ENCODE assay signal across 17 cellular contexts in genomic region chr16:87741700-87742415, GRCh38.
"Had no signal": no experiment of that assay in that cellular context is flagged by ENCODE, and none has a peak within 500 bp of the region (broad histone marks: within the 10 kb centered on the region; RNA-seq: fewer than 3 reads in every experiment).

No MANE protein-coding gene starts in this region.

- H3K4me2 ChIP-seq: smooth muscle cell had no signal

- DNase-seq: activated CD4-positive, alpha-beta T cell treated with anti-CD3 and anti-CD28 coated beads for 4 hours; activated CD8-positive, alpha-beta memory T cell treated with anti-CD3 and anti-CD28 coated beads for 24 hours; activated effector memory CD4-positive, alpha-beta T cell treated with Interleukin-2 at 50 U/mL for 16 hours; central memory CD4-positive, alpha-beta T cell; esophagus squamous epithelium; kidney; left lung; mammary epithelial cell; mucosa of descending colon; naive thymus-derived CD8-positive, alpha-beta T cell; right lobe of liver had no signal

- H3K9me3 Mint-ChIP-seq: naive thymus-derived CD8-positive, alpha-beta T cell had no signal

- H3K4me1 Mint-ChIP-seq: WTC11 had no signal

- ATAC-seq: left lung; mucosa of descending colon; naive thymus-derived CD8-positive, alpha-beta T cell; WTC11 had no signal

- H3K27me3 Mint-ChIP-seq: activated naive CD8-positive, alpha-beta T cell; brain; naive thymus-derived CD8-positive, alpha-beta T cell had no signal

- H3K4me3 Mint-ChIP-seq: activated naive CD8-positive, alpha-beta T cell; brain; naive thymus-derived CD8-positive, alpha-beta T cell; WTC11 had no signal

- H3K4me3 ChIP-seq: coronary artery, esophagus squamous epithelium, left lung, mucosa of descending colon, prostate gland, right lobe of liver, smooth muscle cell had no signal

- H3K9me3 ChIP-seq: esophagus squamous epithelium, left lung, mucosa of descending colon, prostate gland, right lobe of liver had no signal

- H3K36me3 ChIP-seq: prostate gland had no signal

- H3K27ac Mint-ChIP-seq: activated naive CD8-positive, alpha-beta T cell; WTC11 had no signal

- H3K4me1 ChIP-seq: left lung, prostate gland, right lobe of liver had no signal

- H3K27me3 ChIP-seq: esophagus squamous epithelium, left lung, right lobe of liver had no signal

- H3K27ac ChIP-seq: coronary artery, esophagus squamous epithelium, left lung, prostate gland, right lobe of liver had no signal
